Comparison of ENCODE assay signal across 8 cellular contexts in the genomic region with DNA sequence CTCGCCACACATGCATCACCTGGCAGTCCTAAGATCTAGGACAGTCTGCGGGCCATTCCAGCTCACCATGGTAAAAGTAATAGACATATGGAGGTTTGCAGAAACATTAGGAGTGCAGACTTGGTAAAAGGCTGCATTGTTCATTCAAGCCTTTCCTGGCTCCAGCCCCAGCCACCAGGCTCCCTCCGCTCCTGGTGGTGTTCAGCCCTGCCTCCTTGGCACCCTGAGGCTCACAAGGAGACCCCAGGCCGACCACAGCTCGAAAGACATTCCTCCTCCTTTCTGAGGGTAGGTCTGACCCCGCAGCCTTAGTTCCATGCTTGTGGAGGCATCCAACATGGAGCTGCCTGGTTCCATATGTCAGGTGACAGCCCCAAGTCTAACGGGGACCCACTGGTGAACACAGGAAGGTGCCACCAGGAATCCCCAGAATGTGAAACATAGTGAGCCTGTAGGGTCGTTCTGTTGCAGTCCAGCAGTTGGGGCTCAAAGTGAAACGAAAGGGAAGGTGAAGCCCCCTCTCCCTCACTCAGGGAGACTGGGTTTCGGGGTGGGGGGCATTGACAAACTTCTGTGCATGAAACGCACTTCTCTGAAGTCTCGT. TPM values are rescaled to one million over a fixed set of nuclear protein-coding genes. Genes with fewer than 3 reads are reported as not detected.
A peak's percentile ranks its signal among the peaks of the same experiment; 100 is the strongest.
DNase-seq lines count a peak whose midpoint lies in the region; ATAC-seq and TF ChIP-seq lines count a peak whose summit lies in the region.

No MANE protein-coding gene starts in this region.

- H2AFZ ChIP-seq in SK-N-SH (ENCODE audit: low read depth) (peak overlapping the region; percentile 87), fibroblast of lung (ENCODE audit: low read length) (peak overlapping the region; percentile 89)

- H3K9me3 ChIP-seq in DOHH2 (ENCODE audit: control insufficient read depth, insufficient read depth, low read length) (no peaks in the 10 kb centered on the region), SK-N-SH (no peaks in the 10 kb centered on the region), fibroblast of lung (ENCODE audit: control insufficient read depth, insufficient read depth, low read depth, low read length) (no peaks in the 10 kb centered on the region), prostate gland (no peaks in the 10 kb centered on the region)

- H3K4me1 ChIP-seq in DOHH2 (ENCODE audit: control insufficient read depth, low read length), result peaks cover 32% of the 10 kb centered on the region
- peaks cover 12 to 13% of the 10 kb centered on the region in 2 experiments; a peak in 3 of 4 replicates for H3K4me1 ChIP-seq in SK-N-SH (ENCODE audit: control insufficient read depth in 1 of 2, insufficient read depth in 2 of 2, low read depth in 1 of 2, low read length in 1 of 2)
- peaks cover 12% of the 10 kb centered on the region for H3K4me1 ChIP-seq in fibroblast of lung (ENCODE audit: control insufficient read depth, extremely low read depth, insufficient read depth, low read length)
- peaks cover 6% of the 10 kb centered on the region for H3K4me1 ChIP-seq in prostate gland (replicated peaks)

- H3K36me3 ChIP-seq in DOHH2 (ENCODE audit: control insufficient read depth, low read length), result no peaks in the 10 kb centered on the region
- no peaks in the 10 kb centered on the region for H3K36me3 ChIP-seq in SK-N-SH (replicated peaks in 1 of 2; ENCODE audit: control insufficient read depth in 1 of 2, insufficient read depth in 2 of 2, low read length in 1 of 2)
- H3K36me3 ChIP-seq in fibroblast of lung (ENCODE audit: control insufficient read depth, insufficient read depth, low read length), result no peaks in the 10 kb centered on the region
- no peaks in the 10 kb centered on the region for H3K36me3 ChIP-seq in prostate gland

- DNase-seq in SK-N-SH, result no peak
- no peak for DNase-seq in fibroblast of lung (ENCODE audit: low read depth in 2 of 2)
- DNase-seq in prostate gland (ENCODE audit: low spot score), result no peak
- no peak for DNase-seq in hippocampal formation (lab: John Stamatoyannopoulos, UW)
- DNase-seq in mesenteric fat pad (ENCODE audit: low spot score), result no peak
- no peak for DNase-seq in SIG-M5 (lab: John Stamatoyannopoulos, UW)

- H3K4me3 ChIP-seq in DOHH2 (ENCODE audit: low read length) (peak overlapping the region; percentile 76), SK-N-SH (ENCODE audit: low read depth in 2 of 2, low read length in 1 of 2) (peak overlapping the region; percentile 60 to 76), fibroblast of lung (replicated peaks in 1 of 4; ENCODE audit: control extremely low read depth in 1 of 4, insufficient read depth in 1 of 4, low read depth in 3 of 4, low read length in 4 of 4) (peak overlapping the region; percentile 70 to 88 (median 73)), prostate gland (peak overlapping the region; percentile 48 to 59)

- CTCF ChIA-PET in SK-N-SH (lab: Yijun Ruan, JAX), result no interaction called here

- H4K20me1 ChIP-seq in DOHH2 (ENCODE audit: control insufficient read depth, insufficient read depth, low read depth, low read length) (no peaks in the 10 kb centered on the region), SK-N-SH (ENCODE audit: insufficient read depth) (no peaks in the 10 kb centered on the region), fibroblast of lung (ENCODE audit: control insufficient read depth, extremely low read depth, insufficient read depth, low read length) (no peaks in the 10 kb centered on the region)

- POLR2A ChIA-PET in SK-N-SH (lab: Yijun Ruan, JAX), result interaction anchor here (0.6 kb wide), 1 partner anchor 31 kb away, joined by 3 read pairs; no protein-coding TSS in a partner anchor

- no peak for TF ChIP-seq EP300 in SK-N-SH (IDR thresholded peaks at IDR 0.05; ENCODE audit: borderline replicate concordance in 1 of 2, low read depth in 1 of 2, low read length in 1 of 2)

- no peaks in the 10 kb centered on the region; the same call in 1 of the 2 replicates for H3F3A ChIP-seq in DOHH2 (ENCODE audit: control insufficient read depth, insufficient read depth)
- H3F3A ChIP-seq in SK-N-SH (replicated peaks; ENCODE audit: insufficient read depth), result peaks cover 15% of the 10 kb centered on the region

- H3K4me2 ChIP-seq in DOHH2 (ENCODE audit: low read length), result peak overlapping the region; percentile 95
- H3K4me2 ChIP-seq in SK-N-SH, result peak overlapping the region; percentile 92
- peak overlapping the region; percentile 86 for H3K4me2 ChIP-seq in fibroblast of lung (ENCODE audit: extremely low read depth, insufficient read depth, low read length)

- H3K9ac ChIP-seq in SK-N-SH (peak overlapping the region; percentile 87), fibroblast of lung (ENCODE audit: insufficient read depth, low read length) (peak overlapping the region; percentile 93)

- no peak for TF ChIP-seq POLR2A in prostate gland (IDR thresholded peaks at IDR 0.05)

- H3K27ac ChIP-seq in DOHH2 (ENCODE audit: low read depth, low read length) (no peak overlapping the region), SK-N-SH (ENCODE audit: low read depth in 2 of 2, low read length in 1 of 2) (peak overlapping the region; percentile 73 to 89; a peak in 2 of 4 replicates), fibroblast of lung (ENCODE audit: insufficient read depth, low read length) (peak overlapping the region; percentile 95), prostate gland (peak overlapping the region; percentile 87 to 91)

- WGBS in SK-N-SH (ENCODE audit: low lambda C conversion rate), result 39% methylated on average over 11 of the region's 12 CpGs
- 32% methylated on average over 12 of the region's 12 CpGs for WGBS in prostate gland

- H3K9me2 ChIP-seq in DOHH2 (replicated peaks; ENCODE audit: control insufficient read depth, low read length) (no peaks in the 10 kb centered on the region), SK-N-SH (no peaks in the 10 kb centered on the region)

- H3K27me3 ChIP-seq in DOHH2 (ENCODE audit: control insufficient read depth, low read length), result peaks cover 4% of the 10 kb centered on the region; the same call in 1 of the 2 replicates
- H3K27me3 ChIP-seq in SK-N-SH (ENCODE audit: insufficient read depth), result no peaks in the 10 kb centered on the region
- H3K27me3 ChIP-seq in fibroblast of lung (ENCODE audit: control insufficient read depth, insufficient read depth, low read length), result no peaks in the 10 kb centered on the region
- H3K27me3 ChIP-seq in prostate gland (replicated peaks; ENCODE audit: insufficient read depth), result no peaks in the 10 kb centered on the region

- intact Hi-C loops in prostate gland (cut with DNase I), result loop anchor here (10.0 kb wide), 1 partner anchor 304 kb away; a partner anchor contains a TSS

- TF ChIP-seq RAD21 in SK-N-SH (IDR thresholded peaks at IDR 0.05; ENCODE audit: low read length), result no peak

- ATAC-seq in HG03097 (IDR thresholded peaks at IDR 0.05; ENCODE audit: low FRiP score, unreplicated experiment), result no peak

- no peak for TF ChIP-seq CTCF in DOHH2 (IDR thresholded peaks at IDR 0.05; ENCODE audit: low read depth, low read length, poor library complexity, severe bottlenecking)
- no peak for TF ChIP-seq CTCF in SK-N-SH (IDR thresholded peaks at IDR 0.05)
- no peak for TF ChIP-seq CTCF in fibroblast of lung (conservative IDR thresholded peaks at IDR 0.05 in 1 of 2, IDR thresholded peaks at IDR 0.05 in 1 of 2; ENCODE audit: low read depth in 1 of 2, low read length in 2 of 2)
- TF ChIP-seq CTCF in prostate gland (IDR thresholded peaks at IDR 0.05), result no peak

- no peaks in the 10 kb centered on the region for H3K79me2 ChIP-seq in DOHH2 (ENCODE audit: control insufficient read depth, low read length)
- H3K79me2 ChIP-seq in SK-N-SH (ENCODE audit: insufficient read depth), result no peaks in the 10 kb centered on the region
- no peaks in the 10 kb centered on the region for H3K79me2 ChIP-seq in fibroblast of lung (ENCODE audit: control insufficient read depth, insufficient read depth, low read length)

TF ChIP-seq in SK-N-SH, 30 proteins besides CTCF, POLR2A, EP300 and RAD21:
- TF ChIP-seq, protein P1, sequence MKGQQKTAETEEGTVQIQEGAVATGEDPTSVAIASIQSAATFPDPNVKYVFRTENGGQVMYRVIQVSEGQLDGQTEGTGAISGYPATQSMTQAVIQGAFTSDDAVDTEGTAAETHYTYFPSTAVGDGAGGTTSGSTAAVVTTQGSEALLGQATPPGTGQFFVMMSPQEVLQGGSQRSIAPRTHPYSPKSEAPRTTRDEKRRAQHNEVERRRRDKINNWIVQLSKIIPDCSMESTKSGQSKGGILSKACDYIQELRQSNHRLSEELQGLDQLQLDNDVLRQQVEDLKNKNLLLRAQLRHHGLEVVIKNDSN (IDR thresholded peaks at IDR 0.05; ENCODE audit: borderline replicate concordance, low read depth), result no peak
- no peak for TF ChIP-seq SMC3 (IDR thresholded peaks at IDR 0.05; ENCODE audit: low read depth, low read length)
- TF ChIP-seq, protein P2, sequence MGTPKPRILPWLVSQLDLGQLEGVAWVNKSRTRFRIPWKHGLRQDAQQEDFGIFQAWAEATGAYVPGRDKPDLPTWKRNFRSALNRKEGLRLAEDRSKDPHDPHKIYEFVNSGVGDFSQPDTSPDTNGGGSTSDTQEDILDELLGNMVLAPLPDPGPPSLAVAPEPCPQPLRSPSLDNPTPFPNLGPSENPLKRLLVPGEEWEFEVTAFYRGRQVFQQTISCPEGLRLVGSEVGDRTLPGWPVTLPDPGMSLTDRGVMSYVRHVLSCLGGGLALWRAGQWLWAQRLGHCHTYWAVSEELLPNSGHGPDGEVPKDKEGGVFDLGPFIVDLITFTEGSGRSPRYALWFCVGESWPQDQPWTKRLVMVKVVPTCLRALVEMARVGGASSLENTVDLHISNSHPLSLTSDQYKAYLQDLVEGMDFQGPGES (IDR thresholded peaks at IDR 0.05; ENCODE audit: low read depth, low read length), result no peak

RNA-seq across cellular contexts. Expression of a gene that starts 5.0 kb away (rescaled TPM):
- 38.1 and 50.6 TPM in 2 replicates for polyA plus RNA-seq in SK-N-SH (2012; rRNA removed)
- 51.6 and 62.3 TPM in 2 replicates for polyA plus RNA-seq in SK-N-SH (2012; cell fraction: cytosol; rRNA removed)
- polyA plus RNA-seq in SK-N-SH (2012; cell fraction: nucleus; rRNA removed), result 23.2 and 49.5 TPM in 2 replicates
- 93.0 and 120 TPM in 2 replicates for total RNA-seq in fibroblast of lung
- 73.7 and 106 TPM in 2 replicates for polyA plus RNA-seq in fibroblast of lung
- polyA plus RNA-seq in fibroblast of lung (2012), result 59.1 and 77.4 TPM in 2 replicates
- polyA minus RNA-seq in fibroblast of lung (ENCODE audit: low replicate concordance), result 9.0 and 13.0 TPM in 2 replicates
- total RNA-seq in prostate gland, result 10 to 100 TPM; 51.6 to 69.0 TPM
- total RNA-seq in mesenteric fat pad, result 121 TPM
